In the genomic region with DNA sequence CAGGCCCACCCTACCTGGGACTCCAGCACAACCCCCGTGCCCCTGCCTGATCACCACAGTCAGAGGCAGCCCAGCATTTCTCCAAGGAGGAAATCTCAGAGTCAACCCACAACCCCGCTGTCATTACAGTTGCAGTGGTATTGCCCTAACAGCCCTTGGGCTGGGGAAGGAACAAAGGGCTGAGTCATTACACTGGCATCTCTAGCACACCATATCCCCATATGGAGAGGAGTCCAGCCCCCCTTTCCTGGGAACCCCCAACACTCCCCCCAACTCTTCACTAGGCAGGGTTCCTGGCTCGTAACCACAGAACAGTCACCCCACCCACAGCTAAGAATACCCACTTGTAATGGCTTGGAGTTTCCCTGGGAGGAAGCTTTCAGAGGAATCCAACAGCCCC, we compare ENCODE assay signal across 16 cellular contexts.
DNase-seq lines count a peak whose midpoint lies in the region; ATAC-seq and TF ChIP-seq lines count a peak whose summit lies in the region.
"Had no signal": no experiment of that assay in that cellular context is flagged by ENCODE, and none has a peak within 500 bp of the region (broad histone marks: within the 10 kb centered on the region; RNA-seq: fewer than 3 reads in every experiment).

No MANE protein-coding gene starts in this region.

- H3K14ac ChIP-seq in mesenchymal stem cell (ENCODE audit: low read length in 2 of 2) = no peak overlapping the region

- ATAC-seq in HG02571 (IDR thresholded peaks at IDR 0.05; ENCODE audit: unreplicated experiment) = no peak
- ATAC-seq: left lobe of liver; stimulated activated naive CD8-positive, alpha-beta T cell treated with anti-CD3 and anti-CD28 coated beads, Interleukin-15, Interleukin-2, amounts not matched to agents 100 U/mL and 50 U/mL, for 24 hours had no signal

- no peak overlapping the region for H4K8ac ChIP-seq in mesenchymal stem cell (ENCODE audit: low read length)

- no peak overlapping the region for H2AFZ ChIP-seq in mesenchymal stem cell (ENCODE audit: low read depth, low read length)
- H2AFZ ChIP-seq: hepatocyte had no signal

- no peak overlapping the region for H2AK5ac ChIP-seq in mesenchymal stem cell (ENCODE audit: low read length, severe bottlenecking)

- H3K23ac ChIP-seq in mesenchymal stem cell (ENCODE audit: low read length in 2 of 2) = no peak overlapping the region

- no peak overlapping the region for H3K4me2 ChIP-seq in mesenchymal stem cell (ENCODE audit: low read length, poor library complexity, severe bottlenecking)
- H3K4me2 ChIP-seq: hepatocyte had no signal

- H3K27me3 ChIP-seq in brain microvascular endothelial cell (replicated peaks) (no peaks in the 10 kb centered on the region), mesenchymal stem cell (ENCODE audit: control insufficient read depth in 1 of 2, insufficient read depth in 1 of 2, low read length in 2 of 2) (no peaks in the 10 kb centered on the region)
- H3K27me3 ChIP-seq: adrenal gland, hepatocyte had no signal

- H2BK5ac ChIP-seq in mesenchymal stem cell (ENCODE audit: low read depth, low read length, poor library complexity, severe bottlenecking) = no peak overlapping the region

- no peak overlapping the region for H2BK15ac ChIP-seq in mesenchymal stem cell (ENCODE audit: low read depth, poor library complexity, severe bottlenecking)

- H3K4me3 ChIP-seq in brain microvascular endothelial cell (ENCODE audit: low read depth, low read length) (no peak overlapping the region), mesenchymal stem cell (ENCODE audit: insufficient read depth in 1 of 2, low read depth in 1 of 2, low read length in 2 of 2) (no peak overlapping the region)
- H3K4me3 ChIP-seq: adrenal gland, hepatocyte had no signal

- no peak overlapping the region for H3K4ac ChIP-seq in mesenchymal stem cell (ENCODE audit: low read depth in 1 of 2, low read length in 2 of 2)

- no peaks in the 10 kb centered on the region for H3K79me1 ChIP-seq in mesenchymal stem cell (replicated peaks; ENCODE audit: low read length, poor library complexity, severe bottlenecking)

- no peak overlapping the region for H4K91ac ChIP-seq in mesenchymal stem cell (ENCODE audit: low read length)

- H3K9ac ChIP-seq in mesenchymal stem cell (ENCODE audit: low read length) = no peak overlapping the region

- TF ChIP-seq CTCF in brain microvascular endothelial cell (IDR thresholded peaks at IDR 0.05; ENCODE audit: low read depth, low read length, missing control alignments) = no peak

- in situ Hi-C loops in brain microvascular endothelial cell (cut with HindIII; ENCODE audit: low pct_ligation_motif_present, low sequenced_read_pairs) = no loop called here
- in situ Hi-C loops in ACHN (cut with HindIII; ENCODE audit: low pct_ligation_motif_present, low pct_unique_long_range_greater_than_20kb, low sequenced_read_pairs) = no loop called here

- no peak overlapping the region for H2BK120ac ChIP-seq in mesenchymal stem cell (ENCODE audit: low read depth, low read length)

- peaks cover 9% of the 10 kb centered on the region for H3K4me1 ChIP-seq in mesenchymal stem cell (ENCODE audit: control insufficient read depth, insufficient read depth, low read depth, low read length)
- H3K4me1 ChIP-seq: adrenal gland had no signal

- 66% methylated on average over 3 of the region's 3 CpGs for whole genome bisulfite sequencing in mesenchymal stem cell

- no peaks in the 10 kb centered on the region for H3K36me3 ChIP-seq in brain microvascular endothelial cell (replicated peaks)
- H3K36me3 ChIP-seq in mesenchymal stem cell (ENCODE audit: control insufficient read depth in 1 of 2, insufficient read depth in 2 of 2, low read depth in 1 of 2, low read length in 2 of 2) = no peaks in the 10 kb centered on the region
- H3K36me3 ChIP-seq: adrenal gland had no signal

- H3K9me3 ChIP-seq in mesenchymal stem cell (ENCODE audit: control insufficient read depth, low read length) = no peaks in the 10 kb centered on the region
- H3K9me3 ChIP-seq: adrenal gland had no signal

- DNase-seq in EL = peak; percentile 92
- DNase-seq in MV-4-11 (lab: John Stamatoyannopoulos, UW) = peak; percentile 56
- peak; percentile 38 for DNase-seq in brain microvascular endothelial cell
- DNase-seq in mesenchymal stem cell = peak; percentile 45
- no peak for DNase-seq in NCI-H1930 (lab: John Stamatoyannopoulos, UW)
- DNase-seq in ACHN = no peak
- no peak for DNase-seq in NCI-H748 (lab: John Stamatoyannopoulos, UW; ENCODE audit: unreplicated experiment)
- DNase-seq: activated CD8-positive, alpha-beta memory T cell treated with anti-CD3 and anti-CD28 coated beads for 24 hours; adrenal gland; NCI-H187; NCI-H524 treated with DMSO at 0.1 percent for 48 hours; stimulated activated CD4-positive, alpha-beta T cell treated with anti-CD3 and anti-CD28 coated beads, Interleukin-12 subunit alpha, Interleukin-12 subunit beta, amount 100 ng/mL, for 4 hours; stimulated activated naive CD8-positive, alpha-beta T cell treated with anti-CD3 and anti-CD28 coated beads, Interleukin-15, Interleukin-2, amounts not matched to agents 100 U/mL and 50 U/mL, for 24 hours had no signal

- no peak overlapping the region for H3K18ac ChIP-seq in mesenchymal stem cell (ENCODE audit: low read depth in 1 of 2, low read length in 2 of 2)

- H2BK12ac ChIP-seq in mesenchymal stem cell (ENCODE audit: low read length in 2 of 2) = no peak overlapping the region

- H3K27ac ChIP-seq in brain microvascular endothelial cell (no peak overlapping the region), mesenchymal stem cell (ENCODE audit: low read length, poor library complexity, severe bottlenecking) (no peak overlapping the region)
- H3K27ac ChIP-seq: adrenal gland, hepatocyte had no signal

Comparison
In these comparisons a context has a peak if more than half of its experiments do, and no peak if none do; other contexts are left out.
1. DNase-seq: peak in EL (single experiment), MV-4-11 (single experiment), brain microvascular endothelial cell (single experiment) and mesenchymal stem cell (single experiment); none in NCI-H1930 (0 of 2), ACHN (single experiment) and NCI-H748 (single experiment).